ENCODE assay signal across 14 cellular contexts in the genomic region with DNA sequence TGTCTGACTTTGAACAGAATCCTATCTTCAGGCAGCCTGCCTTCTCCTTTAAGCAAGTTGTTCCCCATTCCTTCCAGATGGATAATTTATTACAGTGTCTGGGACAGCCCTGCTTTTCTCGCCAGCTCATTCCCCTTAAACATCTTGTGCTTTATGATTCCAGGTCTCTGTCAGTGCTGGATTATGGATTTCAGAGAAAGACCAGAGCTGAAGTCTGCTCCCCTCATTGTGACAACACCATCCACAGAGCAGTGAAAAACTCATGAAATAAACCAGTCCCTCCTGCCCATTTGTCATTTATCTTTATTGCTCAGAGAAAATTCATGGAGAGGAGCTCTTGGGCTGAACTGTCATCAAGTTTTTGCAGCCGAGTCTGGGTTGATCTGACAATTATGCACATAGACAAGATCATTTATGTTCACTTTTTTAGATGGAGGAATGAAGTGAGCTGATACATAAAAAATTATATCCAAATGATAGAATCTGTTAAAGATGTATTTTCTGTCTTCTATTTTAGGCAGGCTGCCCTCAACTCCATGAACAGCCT.
DNase-seq lines count a peak whose midpoint lies in the region; ATAC-seq and TF ChIP-seq lines count a peak whose summit lies in the region.
"Had no signal": no experiment of that assay in that cellular context is flagged by ENCODE, and none has a peak within 500 bp of the region (broad histone marks: within the 10 kb centered on the region; RNA-seq: fewer than 3 reads in every experiment).

No MANE protein-coding gene starts in this region.

- H3K4me3 ChIP-seq in BLaER1 (no peak overlapping the region), fibroblast of villous mesenchyme (ENCODE audit: low read depth, low read length) (no peak overlapping the region), smooth muscle cell (no peak overlapping the region)
- H3K4me3 ChIP-seq: BLaER1 treated with 17β-estradiol and CSF1 and Interleukin-3, amounts not matched to agents 10 nM and 100 nM; GM12878; HAP-1 had no signal

- H3K4me1 Mint-ChIP-seq in chondrocyte (ENCODE audit: low read depth) = no peaks in the 10 kb centered on the region

- H3K27ac Mint-ChIP-seq in chondrocyte (ENCODE audit: unreplicated experiment) = no peak overlapping the region
- H3K27ac Mint-ChIP-seq: CD8-positive, alpha-beta T cell had no signal

- no peaks in the 10 kb centered on the region for H3K9me3 Mint-ChIP-seq in chondrocyte (ENCODE audit: low read depth)
- H3K9me3 Mint-ChIP-seq: CD8-positive, alpha-beta T cell had no signal

- TF ChIP-seq CTCF in fibroblast of villous mesenchyme (IDR thresholded peaks at IDR 0.05; ENCODE audit: insufficient read depth, low read depth, low read length) (no peak), smooth muscle cell (IDR thresholded peaks at IDR 0.05; ENCODE audit: borderline replicate concordance, insufficient read depth, poor library complexity, severe bottlenecking) (no peak), chondrocyte (IDR thresholded peaks at IDR 0.05) (no peak)

- H3K4me1 ChIP-seq in BLaER1 (peaks cover 8% of the 10 kb centered on the region), smooth muscle cell (ENCODE audit: low read depth) (no peaks in the 10 kb centered on the region)

- H3K27me3 Mint-ChIP-seq in chondrocyte (ENCODE audit: low read depth) = peaks cover 38% of the 10 kb centered on the region

- DNase-seq in SK-N-DZ (ENCODE audit: low spot score) = peak; percentile 97
- peak; percentile 1 for DNase-seq in fibroblast of villous mesenchyme (ENCODE audit: low read depth)
- no peak for DNase-seq in smooth muscle cell (lab: John Stamatoyannopoulos, UW; ENCODE audit: unreplicated experiment)
- DNase-seq in chondrocyte (ENCODE audit: low spot score) = no peak
- no peak for DNase-seq in NCI-H2196 (lab: John Stamatoyannopoulos, UW; ENCODE audit: unreplicated experiment)
- DNase-seq: 8988T; Calu3; CD8-positive, alpha-beta T cell; DMS79 treated with DMSO at 0.1 percent for 48 hours had no signal

- whole genome bisulfite sequencing in smooth muscle cell (ENCODE audit: low lambda C conversion rate) = 6% methylated on average over 2 of the region's 2 CpGs

- H4K20me1 ChIP-seq in BLaER1 (no peaks in the 10 kb centered on the region), smooth muscle cell (ENCODE audit: low read depth) (no peaks in the 10 kb centered on the region)
- H4K20me1 ChIP-seq: BLaER1 treated with 17β-estradiol and CSF1 and Interleukin-3, amounts not matched to agents 10 nM and 100 nM had no signal

- no peaks in the 10 kb centered on the region for H3K36me3 Mint-ChIP-seq in chondrocyte (ENCODE audit: low read depth)
- H3K36me3 Mint-ChIP-seq: CD8-positive, alpha-beta T cell had no signal

- ATAC-seq in HG03469 (IDR thresholded peaks at IDR 0.05; ENCODE audit: unreplicated experiment) = no peak
- ATAC-seq: CD8-positive, alpha-beta T cell; GM12878 had no signal

- H3K79me2 ChIP-seq in smooth muscle cell (ENCODE audit: low read depth) = no peaks in the 10 kb centered on the region

- H3K27me3 ChIP-seq in BLaER1 (no peaks in the 10 kb centered on the region), smooth muscle cell (ENCODE audit: low read depth) (peaks cover 61% of the 10 kb centered on the region)
- H3K27me3 ChIP-seq: BLaER1 treated with 17β-estradiol and CSF1 and Interleukin-3, amounts not matched to agents 10 nM and 100 nM had no signal

- H3K9me3 ChIP-seq in BLaER1 (no peaks in the 10 kb centered on the region), smooth muscle cell (replicated peaks; ENCODE audit: low read depth) (no peaks in the 10 kb centered on the region)
- H3K9me3 ChIP-seq: BLaER1 treated with 17β-estradiol and CSF1 and Interleukin-3, amounts not matched to agents 10 nM and 100 nM; HAP-1 had no signal

- H3K27ac ChIP-seq in BLaER1 = no peak overlapping the region
- peak overlapping the region; percentile 10 for H3K27ac ChIP-seq in smooth muscle cell (ENCODE audit: low read depth)
- H3K27ac ChIP-seq: BLaER1 treated with 17β-estradiol and CSF1 and Interleukin-3, amounts not matched to agents 10 nM and 100 nM had no signal

- H3K4me2 ChIP-seq in BLaER1 = peak overlapping the region; percentile 4
- peak overlapping the region; percentile 38 for H3K4me2 ChIP-seq in smooth muscle cell

- H3F3A ChIP-seq in smooth muscle cell (ENCODE audit: low read depth) = no peaks in the 10 kb centered on the region

- no peak overlapping the region for H2AFZ ChIP-seq in smooth muscle cell (ENCODE audit: low read depth)

- H3K36me3 ChIP-seq in BLaER1 = no peaks in the 10 kb centered on the region
- H3K36me3 ChIP-seq in smooth muscle cell (ENCODE audit: low read depth) = no peaks in the 10 kb centered on the region
- H3K36me3 ChIP-seq: BLaER1 treated with 17β-estradiol and CSF1 and Interleukin-3, amounts not matched to agents 10 nM and 100 nM; HAP-1 had no signal

- H3K9ac ChIP-seq in BLaER1 (no peak overlapping the region), smooth muscle cell (ENCODE audit: low read depth) (no peak overlapping the region)
- H3K9ac ChIP-seq: BLaER1 treated with 17β-estradiol and CSF1 and Interleukin-3, amounts not matched to agents 10 nM and 100 nM had no signal

- no peak overlapping the region for H3K4me3 Mint-ChIP-seq in chondrocyte (ENCODE audit: unreplicated experiment)
- H3K4me3 Mint-ChIP-seq: CD8-positive, alpha-beta T cell had no signal

Comparison
In these comparisons a context has a peak if more than half of its experiments do, and no peak if none do; other contexts are left out.
1. DNase-seq: peak in SK-N-DZ (single experiment) and fibroblast of villous mesenchyme (single experiment); none in smooth muscle cell (single experiment), chondrocyte (single experiment) and NCI-H2196 (single experiment).